In genomic region chr9:38036359-38037084, GRCh38 we compare ENCODE assay signal across 12 cellular contexts. TPM values are rescaled to one million over a fixed set of nuclear protein-coding genes. Genes with fewer than 3 reads are reported as not detected.
DNase-seq lines count a peak whose midpoint lies in the region; ATAC-seq and TF ChIP-seq lines count a peak whose summit lies in the region.
"Had no signal": no experiment of that assay in that cellular context is flagged by ENCODE, and none has a peak within 500 bp of the region (broad histone marks: within the 10 kb centered on the region; RNA-seq: fewer than 3 reads in every experiment).

No MANE protein-coding gene starts in this region.

- no peaks in the 10 kb centered on the region for H3K27me3 ChIP-seq in SK-N-SH (ENCODE audit: insufficient read depth)
- no peaks in the 10 kb centered on the region for H3K27me3 ChIP-seq in esophagus squamous epithelium
- no peaks in the 10 kb centered on the region for H3K27me3 ChIP-seq in HAP-1 (ENCODE audit: low read depth)

- H2AFZ ChIP-seq in SK-N-SH (ENCODE audit: low read depth) = no peak overlapping the region

- ATAC-seq in HG02588 (IDR thresholded peaks at IDR 0.05; ENCODE audit: unreplicated experiment) = no peak
- ATAC-seq: activated CD8-positive, alpha-beta T cell treated with anti-CD3 and anti-CD28 coated beads for 36 hours; T-cell had no signal

- no peaks in the 10 kb centered on the region for H3K36me3 ChIP-seq in SK-N-SH (replicated peaks in 1 of 2; ENCODE audit: control insufficient read depth in 1 of 2, insufficient read depth in 2 of 2, low read length in 1 of 2)
- H3K36me3 ChIP-seq in esophagus squamous epithelium = no peaks in the 10 kb centered on the region
- peaks cover 4% of the 10 kb centered on the region; the same call in 1 of the 2 replicates for H3K36me3 ChIP-seq in HAP-1 (replicated peaks)

- peaks cover 99% of the 10 kb centered on the region for H3K79me2 ChIP-seq in SK-N-SH (ENCODE audit: insufficient read depth)

- CTCF ChIA-PET in SK-N-SH (lab: Yijun Ruan, JAX) = interaction anchor here (1.2 to 3.8 kb wide), 3 partner anchors 11 to 123 kb away, joined by 3 to 18 read pairs (median 5); no protein-coding TSS in a partner anchor

- TF ChIP-seq EP300 in SK-N-SH (IDR thresholded peaks at IDR 0.05; ENCODE audit: borderline replicate concordance in 1 of 2, low read depth in 1 of 2, low read length in 1 of 2) = no peak

- intact Hi-C loops in esophagus squamous epithelium (cut with DNase I) = no loop called here

- TF ChIP-seq CTCF in SK-N-SH (IDR thresholded peaks at IDR 0.05) (no peak), esophagus squamous epithelium (IDR thresholded peaks at IDR 0.05) (no peak)

- POLR2A ChIA-PET in SK-N-SH (lab: Yijun Ruan, JAX) = no interaction called here

- in situ Hi-C loops in HAP-1 (cut with MboI; ENCODE audit: low sequenced_read_pairs) = no loop called here

- H3K27ac ChIP-seq in SK-N-SH (ENCODE audit: low read depth in 2 of 2, low read length in 1 of 2) (peak overlapping the region; percentile 34 to 97), esophagus squamous epithelium (peak overlapping the region in 3 of 4 donors; percentile 16 to 52 (median 51))

- peak overlapping the region; percentile 66 for H3K9ac ChIP-seq in SK-N-SH

- H3K4me2 ChIP-seq in SK-N-SH = peak overlapping the region; percentile 44

- H3K9me3 ChIP-seq in SK-N-SH (no peaks in the 10 kb centered on the region), esophagus squamous epithelium (no peaks in the 10 kb centered on the region), HAP-1 (no peaks in the 10 kb centered on the region)

- WGBS in SK-N-SH (ENCODE audit: low lambda C conversion rate) = 51% methylated on average over 12 of the region's 12 CpGs
- WGBS in esophagus squamous epithelium, 2 donors = 41% methylated on average over 5 to 10 of the region's 12 CpGs

- H3K4me1 ChIP-seq in SK-N-SH (ENCODE audit: control insufficient read depth in 1 of 2, insufficient read depth in 2 of 2, low read depth in 1 of 2, low read length in 1 of 2) (peaks cover 55 to 67% of the 10 kb centered on the region in 2 experiments), esophagus squamous epithelium (peaks cover 56 to 94% (median 80%) of the 10 kb centered on the region in 3 donors), HAP-1 (peaks cover 24% of the 10 kb centered on the region)

- no peak for TF ChIP-seq RAD21 in SK-N-SH (IDR thresholded peaks at IDR 0.05; ENCODE audit: low read length)

- peaks cover 39% of the 10 kb centered on the region for H3F3A ChIP-seq in SK-N-SH (replicated peaks; ENCODE audit: insufficient read depth)

- no peaks in the 10 kb centered on the region for H3K9me2 ChIP-seq in SK-N-SH

- no peak for TF ChIP-seq POLR2A in esophagus squamous epithelium (IDR thresholded peaks at IDR 0.05)

- H4K20me1 ChIP-seq in SK-N-SH (ENCODE audit: insufficient read depth) = no peaks in the 10 kb centered on the region

- DNase-seq in EL (peak; percentile 75), SK-N-SH (no peak), esophagus squamous epithelium (lab: John Stamatoyannopoulos, UW) (no peak), renal cortical epithelial cell (ENCODE audit: low read depth) (peak; percentile 47), HAP-1 (ENCODE audit: low spot score in 2 of 2) (no peak), LoVo (ENCODE audit: low spot score) (no peak)
- no peak for DNase-seq in stimulated activated CD4-positive, alpha-beta T cell treated with anti-CD3 and anti-CD28 coated beads, Interleukin-4, amount 100 ng/mL, for 4 hours
- DNase-seq: activated CD8-positive, alpha-beta T cell treated with anti-CD3 and anti-CD28 coated beads for 36 hours; COR-L47; stimulated activated CD4-positive, alpha-beta T cell treated with anti-CD3 and anti-CD28 coated beads, Interleukin-4, amount 100 ng/mL, for 24 hours; T-cell had no signal

- H3K4me3 ChIP-seq in SK-N-SH (ENCODE audit: low read depth in 2 of 2, low read length in 1 of 2) (no peak overlapping the region), esophagus squamous epithelium (no peak overlapping the region), HAP-1 (no peak overlapping the region)

TF ChIP-seq in SK-N-SH, 30 proteins besides CTCF, POLR2A, EP300 and RAD21:
- TF ChIP-seq USF1 (IDR thresholded peaks at IDR 0.05; ENCODE audit: borderline replicate concordance, low read depth) = no peak

RNA-seq across cellular contexts. Expression of gene SHB, which starts 32.5 kb away (rescaled TPM):
- 20.5 and 26.0 TPM in 2 replicates for polyA plus RNA-seq in SK-N-SH (2012; rRNA removed)
- 14.2 and 18.7 TPM in 2 replicates for polyA plus RNA-seq in SK-N-SH (2012; cell fraction: cytosol; rRNA removed)
- polyA plus RNA-seq in SK-N-SH (2012; cell fraction: nucleus; rRNA removed) = 21.7 and 22.0 TPM in 2 replicates
- total RNA-seq in esophagus squamous epithelium (10 to 100 TPM; 17.7 to 31.4 (median 24.2) TPM), renal cortical epithelial cell (36.6 and 37.3 TPM in 2 replicates)

Comparison
In these comparisons a context has a peak if more than half of its experiments do, and no peak if none do; other contexts are left out.
1. DNase-seq: peak in EL (single experiment) and renal cortical epithelial cell (single experiment); none in SK-N-SH (single experiment), esophagus squamous epithelium (single experiment), stimulated activated CD4-positive, alpha-beta T cell treated with anti-CD3 and anti-CD28 coated beads, Interleukin-4, amount 100 ng/mL, for 4 hours (0 of 2), HAP-1 (0 of 2) and LoVo (single experiment).